In genomic region chr6:28269492-28269891, GRCh38 we compare ENCODE assay signal across 12 cellular contexts. TPM values are rescaled to one million over a fixed set of nuclear protein-coding genes. Genes with fewer than 3 reads are reported as not detected.
DNase-seq lines count a peak whose midpoint lies in the region; ATAC-seq, FAIRE-seq and TF ChIP-seq lines count a peak whose summit lies in the region.
"Had no signal": no experiment of that assay in that cellular context is flagged by ENCODE, and none has a peak within 500 bp of the region (broad histone marks: within the 10 kb centered on the region; RNA-seq: fewer than 3 reads in every experiment).

No MANE protein-coding gene starts in this region.

- peaks cover 29% of the 10 kb centered on the region for H3K79me2 ChIP-seq in K562 (ENCODE audit: control insufficient read depth, insufficient read depth, low read length)

- H3K9me1 ChIP-seq in K562 (ENCODE audit: control insufficient read depth, insufficient read depth, low read length): no peaks in the 10 kb centered on the region

- no peak for TF ChIP-seq POLR2A in K562 (conservative IDR thresholded peaks at IDR 0.05)

- FAIRE-seq in K562 (lab: Jason Lieb, UNC): peak; percentile 73
- FAIRE-seq: A204.1 had no signal

- CTCF ChIA-PET in K562 (lab: Yijun Ruan, JAX; ENCODE audit: low intra/inter-chr PET ratio): no interaction called here

- H4K20me1 ChIP-seq in K562 (replicated peaks; ENCODE audit: control insufficient read depth, insufficient read depth, low read length): no peaks in the 10 kb centered on the region

- in situ Hi-C loops in K562 (cut with MboI): no loop called here

- H3K27ac ChIP-seq in K562 (ENCODE audit: extremely low read depth, low read depth, low read length): peak overlapping the region; percentile 76
- H3K27ac ChIP-seq in mesodermal cell (ENCODE audit: low read depth, low read length, severe bottlenecking): peak overlapping the region; percentile 62
- H3K27ac ChIP-seq: parathyroid adenoma, SK-N-MC had no signal

- no peak; the same call in 1 of the 2 replicates for TF ChIP-seq EP300 in K562 (IDR thresholded peaks at IDR 0.05; ENCODE audit: low read length)

- H2AFZ ChIP-seq in K562 (ENCODE audit: low read depth, low read length): peak overlapping the region; percentile 46
- H2AFZ ChIP-seq: parathyroid adenoma had no signal

- no peak overlapping the region for H3K4me3 ChIP-seq in K562
- no peak overlapping the region for H3K4me3 ChIP-seq in mesodermal cell (ENCODE audit: extremely low read depth, insufficient read depth, low read length, poor library complexity, severe bottlenecking)
- H3K4me3 ChIP-seq: heart left ventricle, SK-N-MC had no signal

- TF ChIP-seq CTCF in K562 (IDR thresholded peaks at IDR 0.05 in 2 of 3, conservative IDR thresholded peaks at IDR 0.05 in 1 of 3; ENCODE audit: insufficient read depth in 2 of 3, low read depth in 1 of 3, low read length in 3 of 3): no peak

- no peaks in the 10 kb centered on the region for H3K27me3 ChIP-seq in K562 (ENCODE audit: control insufficient read depth in 2 of 2, insufficient read depth in 2 of 2, low read length in 2 of 2)
- H3K27me3 ChIP-seq: heart left ventricle had no signal

- H3K9me3 ChIP-seq in K562 (replicated peaks; ENCODE audit: control insufficient read depth, insufficient read depth, low read depth, low read length) (no peaks in the 10 kb centered on the region; the same call in 1 of the 2 replicates), mesodermal cell (ENCODE audit: control insufficient read depth, low read length) (no peaks in the 10 kb centered on the region)
- H3K9me3 ChIP-seq: heart left ventricle had no signal

- ATAC-seq in K562 (peak; percentile 27), HG02642 (IDR thresholded peaks at IDR 0.05; ENCODE audit: poor library complexity, unreplicated experiment) (no peak)

- H3K4me1 ChIP-seq in K562 (replicated peaks in 1 of 2; ENCODE audit: control insufficient read depth in 2 of 2, insufficient read depth in 2 of 2, low read length in 2 of 2) (peaks cover 7 to 26% of the 10 kb centered on the region in 2 experiments), mesodermal cell (ENCODE audit: control insufficient read depth, insufficient read depth, low read length, poor library complexity, severe bottlenecking) (peaks cover 8% of the 10 kb centered on the region)
- H3K4me1 ChIP-seq: parathyroid adenoma had no signal

- intact Hi-C loops in K562 (cut with micrococcal nuclease): loop anchor here (5.0 kb wide), 2 partner anchors 83 to 132 kb away; no protein-coding TSS in a partner anchor

- H3K9ac ChIP-seq in K562 (ENCODE audit: insufficient read depth in 1 of 2, low read depth in 2 of 2, low read length in 2 of 2): no peak overlapping the region
- H3K9ac ChIP-seq: parathyroid adenoma had no signal

- BruUV-seq in K562 (replicated peaks; lab: Mats Ljungman, UMichigan): no TSS peak

- DNase-seq in NK-92 treated with Interleukin-12 subunit alpha and Interleukin-12 subunit beta, amount 100 ng/mL, for 24 hours (lab: John Stamatoyannopoulos, UW): peak; percentile 4
- DNase-seq in NK-92 (lab: John Stamatoyannopoulos, UW; ENCODE audit: unreplicated experiment) (no peak), LoVo (ENCODE audit: low spot score) (peak; percentile 49), K562 (ENCODE audit: extremely low read depth in 1 of 4, low spot score in 3 of 4) (peak; percentile 32 to 73 (median 45)), DMS79 treated with DMSO at 0.1 percent for 48 hours (lab: John Stamatoyannopoulos, UW) (no peak), D341Med (ENCODE audit: low spot score) (no peak)
- DNase-seq: heart left ventricle had no signal

- POLR2A ChIA-PET in K562 (lab: Yijun Ruan, JAX): interaction anchor here (0.6 to 6.5 kb wide), 10 partner anchors 10 to 655 kb away, joined by 3 to 73 read pairs (median 4); partner anchors contain the start of genes PGBD1, TRIM27 and ZKSCAN4

- TF ChIP-seq RAD21 in K562 (CRISPR knock-in tag; conservative IDR thresholded peaks at IDR 0.05 in 1 of 2, IDR thresholded peaks at IDR 0.05 in 1 of 2): no peak

- H3K36me3 ChIP-seq in K562 (ENCODE audit: control insufficient read depth, insufficient read depth, low read length): peaks cover 25% of the 10 kb centered on the region
- H3K36me3 ChIP-seq in mesodermal cell (ENCODE audit: control insufficient read depth, insufficient read depth, low read length): peaks cover 32% of the 10 kb centered on the region

- peak overlapping the region; percentile 22; the same call in 1 of the 2 replicates for H3K4me2 ChIP-seq in K562 (ENCODE audit: insufficient read depth, low read length)

RNA-seq across cellular contexts. Expression of gene ZSCAN26, which starts 2.5 kb away (rescaled TPM):
- 33.0 and 48.0 TPM in 2 replicates for total RNA-seq in K562 (2011; cell fraction: chromatin; rRNA removed; ENCODE audit: low replicate concordance)
- 7.7 and 9.1 TPM in 2 replicates for total RNA-seq in K562 (2011; cell fraction: nucleolus; rRNA removed)
- 11.8 and 13.1 TPM in 2 replicates for total RNA-seq in K562 (2011; cell fraction: nucleoplasm; rRNA removed)
- total RNA-seq in K562 (2014; rRNA removed) (5.4 and 5.9 TPM in 2 replicates), K562 (2014; rRNA removed; fragmentation: Illumina TruSeq; extraction: Trizol) (10.5 and 10.7 TPM in 2 replicates), K562 (2015; rRNA removed; fragmentation: Illumina TruSeq; extraction: Trizol) (10.7 and 11.0 TPM in 2 replicates), K562 (2021) (6.1 and 6.9 TPM in 2 replicates)
- polyA plus RNA-seq in K562 (2011; rRNA removed) (14.2 and 14.6 TPM in 2 replicates), K562 (2014; fragmentation: Illumina TruSeq; extraction: Trizol) (12.2 and 12.4 TPM in 2 replicates), K562 (2014; fragmentation: Nextera tagmentation; extraction: Ambion mirVana) (10 to 100 TPM in 1 of 2 experiments, 1 to 10 TPM in 1; 7.3 to 12.8 TPM), K562 (2014; rRNA removed) (6.4 and 8.4 TPM in 2 replicates)
- polyA plus RNA-seq in K562 (2011; cell fraction: cytosol; rRNA removed): 2.7 and 6.0 TPM in 2 replicates
- 25.1 and 33.9 TPM in 2 replicates for polyA plus RNA-seq in K562 (2011; cell fraction: nucleus; rRNA removed)
- polyA plus RNA-seq in K562 (2012): 7.0 and 10.4 TPM in 2 replicates
- polyA minus RNA-seq in K562 (2011; rRNA and poly(A)+ RNA removed): 19.5 and 25.0 TPM in 2 replicates
- 2.3 and 3.2 TPM in 2 replicates for polyA minus RNA-seq in K562 (2011; cell fraction: cytosol; rRNA and poly(A)+ RNA removed)
- polyA minus RNA-seq in K562 (2011; cell fraction: nucleus; rRNA and poly(A)+ RNA removed): 7.3 and 16.6 TPM in 2 replicates
- polyA plus RNA-seq in mesodermal cell (2013, experiment 1 of 2): 18.2 TPM
- polyA plus RNA-seq in mesodermal cell (2013, experiment 2 of 2): 16.8 TPM

RNA-seq across cellular contexts. Expression of gene NKAPL, which starts 10.4 kb away (rescaled TPM):
- not detected in 2 replicates for total RNA-seq in K562 (2011; cell fraction: chromatin; rRNA removed; ENCODE audit: low replicate concordance)
- not detected in 2 replicates for total RNA-seq in K562 (2011; cell fraction: nucleolus; rRNA removed)
- not detected in 2 replicates for total RNA-seq in K562 (2011; cell fraction: nucleoplasm; rRNA removed)
- total RNA-seq in K562 (2014; rRNA removed) (not detected in 2 replicates), K562 (2014; rRNA removed; fragmentation: Illumina TruSeq; extraction: Trizol) (not detected in 2 replicates), K562 (2015; rRNA removed; fragmentation: Illumina TruSeq; extraction: Trizol) (not detected in 2 replicates), K562 (2021) (not detected in 2 replicates)
- polyA plus RNA-seq in K562 (2011; rRNA removed) (not detected in 2 replicates), K562 (2014; fragmentation: Illumina TruSeq; extraction: Trizol) (not detected in 2 replicates), K562 (2014; fragmentation: Nextera tagmentation; extraction: Ambion mirVana) (not detected), K562 (2014; rRNA removed) (not detected in 2 replicates)
- not detected in 2 replicates for polyA plus RNA-seq in K562 (2011; cell fraction: cytosol; rRNA removed)
- polyA plus RNA-seq in K562 (2011; cell fraction: nucleus; rRNA removed): not detected in 2 replicates
- polyA plus RNA-seq in K562 (2012): 0.06 TPM in 1 of 2 replicates, not detected in the other
- not detected in 2 replicates for polyA minus RNA-seq in K562 (2011; rRNA and poly(A)+ RNA removed)
- not detected in 2 replicates for polyA minus RNA-seq in K562 (2011; cell fraction: cytosol; rRNA and poly(A)+ RNA removed)
- polyA minus RNA-seq in K562 (2011; cell fraction: nucleus; rRNA and poly(A)+ RNA removed): not detected in 2 replicates
- not detected for polyA plus RNA-seq in mesodermal cell (2013, experiment 1 of 2)
- not detected for polyA plus RNA-seq in mesodermal cell (2013, experiment 2 of 2)

RNA-seq across cellular contexts. Expression of gene PGBD1, which starts 11.9 kb away (rescaled TPM):
- total RNA-seq in K562 (2011; cell fraction: chromatin; rRNA removed; ENCODE audit: low replicate concordance): 7.8 and 12.2 TPM in 2 replicates
- 4.7 and 6.2 TPM in 2 replicates for total RNA-seq in K562 (2011; cell fraction: nucleolus; rRNA removed)
- total RNA-seq in K562 (2011; cell fraction: nucleoplasm; rRNA removed): 7.0 and 7.5 TPM in 2 replicates
- total RNA-seq in K562 (2014; rRNA removed): 4.4 and 5.8 TPM in 2 replicates
- total RNA-seq in K562 (2014; rRNA removed; fragmentation: Illumina TruSeq; extraction: Trizol): 9.0 and 10.0 TPM in 2 replicates
- total RNA-seq in K562 (2015; rRNA removed; fragmentation: Illumina TruSeq; extraction: Trizol): 8.3 and 8.9 TPM in 2 replicates
- 6.5 and 7.4 TPM in 2 replicates for total RNA-seq in K562 (2021)
- polyA plus RNA-seq in K562 (2011; rRNA removed): 7.1 and 8.2 TPM in 2 replicates
- 3.0 and 4.0 TPM in 2 replicates for polyA plus RNA-seq in K562 (2011; cell fraction: cytosol; rRNA removed)
- 10.0 and 10.8 TPM in 2 replicates for polyA plus RNA-seq in K562 (2011; cell fraction: nucleus; rRNA removed)
- 4.9 and 7.8 TPM in 2 replicates for polyA plus RNA-seq in K562 (2012)
- polyA plus RNA-seq in K562 (2014; fragmentation: Illumina TruSeq; extraction: Trizol): 6.5 and 7.3 TPM in 2 replicates
- polyA plus RNA-seq in K562 (2014; fragmentation: Nextera tagmentation; extraction: Ambion mirVana): 1 to 10 TPM; 3.3 to 3.5 TPM
- 5.6 and 6.1 TPM in 2 replicates for polyA plus RNA-seq in K562 (2014; rRNA removed)
- polyA minus RNA-seq in K562 (2011; rRNA and poly(A)+ RNA removed): 9.5 and 10.0 TPM in 2 replicates
- 3.3 and 4.4 TPM in 2 replicates for polyA minus RNA-seq in K562 (2011; cell fraction: cytosol; rRNA and poly(A)+ RNA removed)
- 5.0 and 6.3 TPM in 2 replicates for polyA minus RNA-seq in K562 (2011; cell fraction: nucleus; rRNA and poly(A)+ RNA removed)
- 8.0 TPM for polyA plus RNA-seq in mesodermal cell (2013, experiment 1 of 2)
- 8.7 TPM for polyA plus RNA-seq in mesodermal cell (2013, experiment 2 of 2)

RNA-seq across cellular contexts. Expression of gene ZKSCAN4, which starts 17.4 kb away (rescaled TPM):
- 4.0 and 6.2 TPM in 2 replicates for total RNA-seq in K562 (2011; cell fraction: chromatin; rRNA removed; ENCODE audit: low replicate concordance)
- total RNA-seq in K562 (2011; cell fraction: nucleolus; rRNA removed): 4.7 and 5.1 TPM in 2 replicates
- total RNA-seq in K562 (2011; cell fraction: nucleoplasm; rRNA removed): 3.3 and 4.5 TPM in 2 replicates
- total RNA-seq in K562 (2014; rRNA removed) (3.8 and 4.7 TPM in 2 replicates), K562 (2014; rRNA removed; fragmentation: Illumina TruSeq; extraction: Trizol) (5.0 and 5.9 TPM in 2 replicates), K562 (2015; rRNA removed; fragmentation: Illumina TruSeq; extraction: Trizol) (5.3 and 6.4 TPM in 2 replicates), K562 (2021) (4.2 and 5.1 TPM in 2 replicates)
- polyA plus RNA-seq in K562 (2011; rRNA removed) (4.6 and 5.3 TPM in 2 replicates), K562 (2014; fragmentation: Illumina TruSeq; extraction: Trizol) (4.9 and 5.0 TPM in 2 replicates), K562 (2014; fragmentation: Nextera tagmentation; extraction: Ambion mirVana) (1 to 10 TPM; 1.2 to 1.6 TPM), K562 (2014; rRNA removed) (4.1 and 4.7 TPM in 2 replicates)
- polyA plus RNA-seq in K562 (2011; cell fraction: cytosol; rRNA removed): 1.4 and 2.2 TPM in 2 replicates
- polyA plus RNA-seq in K562 (2011; cell fraction: nucleus; rRNA removed): 4.4 and 4.9 TPM in 2 replicates
- 3.3 and 3.6 TPM in 2 replicates for polyA plus RNA-seq in K562 (2012)
- polyA minus RNA-seq in K562 (2011; rRNA and poly(A)+ RNA removed): 5.1 and 8.8 TPM in 2 replicates
- polyA minus RNA-seq in K562 (2011; cell fraction: cytosol; rRNA and poly(A)+ RNA removed): 2.2 and 2.8 TPM in 2 replicates
- 3.0 and 4.8 TPM in 2 replicates for polyA minus RNA-seq in K562 (2011; cell fraction: nucleus; rRNA and poly(A)+ RNA removed)
- polyA plus RNA-seq in mesodermal cell (2013, experiment 1 of 2): 7.4 TPM
- polyA plus RNA-seq in mesodermal cell (2013, experiment 2 of 2): 6.3 TPM

RNA-seq across cellular contexts. Expression of gene ZSCAN9, which starts 44.4 kb away (rescaled TPM):
- total RNA-seq in K562 (2011; cell fraction: chromatin; rRNA removed; ENCODE audit: low replicate concordance): 65.9 and 101 TPM in 2 replicates
- total RNA-seq in K562 (2011; cell fraction: nucleolus; rRNA removed): 43.7 and 45.8 TPM in 2 replicates
- total RNA-seq in K562 (2011; cell fraction: nucleoplasm; rRNA removed): 68.6 and 101 TPM in 2 replicates
- total RNA-seq in K562 (2014; rRNA removed) (18.4 and 19.0 TPM in 2 replicates), K562 (2014; rRNA removed; fragmentation: Illumina TruSeq; extraction: Trizol) (31.4 and 37.4 TPM in 2 replicates), K562 (2015; rRNA removed; fragmentation: Illumina TruSeq; extraction: Trizol) (26.0 and 28.7 TPM in 2 replicates), K562 (2021) (19.0 and 22.3 TPM in 2 replicates)
- polyA plus RNA-seq in K562 (2011; rRNA removed) (48.9 and 59.9 TPM in 2 replicates), K562 (2014; fragmentation: Illumina TruSeq; extraction: Trizol) (31.8 and 32.5 TPM in 2 replicates), K562 (2014; fragmentation: Nextera tagmentation; extraction: Ambion mirVana) (10 to 100 TPM; 18.8 to 20.0 TPM), K562 (2014; rRNA removed) (30.4 and 35.2 TPM in 2 replicates)
- 16.3 and 40.6 TPM in 2 replicates for polyA plus RNA-seq in K562 (2011; cell fraction: cytosol; rRNA removed)
- polyA plus RNA-seq in K562 (2011; cell fraction: nucleus; rRNA removed): 55.3 and 65.2 TPM in 2 replicates
- 15.5 and 25.6 TPM in 2 replicates for polyA plus RNA-seq in K562 (2012)
- 49.6 and 64.4 TPM in 2 replicates for polyA minus RNA-seq in K562 (2011; rRNA and poly(A)+ RNA removed)
- polyA minus RNA-seq in K562 (2011; cell fraction: cytosol; rRNA and poly(A)+ RNA removed): 10.6 and 10.9 TPM in 2 replicates
- polyA minus RNA-seq in K562 (2011; cell fraction: nucleus; rRNA and poly(A)+ RNA removed): 28.3 and 55.3 TPM in 2 replicates
- polyA plus RNA-seq in mesodermal cell (2013, experiment 1 of 2): 19.7 TPM
- 19.7 TPM for polyA plus RNA-seq in mesodermal cell (2013, experiment 2 of 2)

Comparison
In these comparisons a context has a peak if more than half of its experiments do, and no peak if none do; other contexts are left out.
1. DNase-seq: peak in NK-92 treated with Interleukin-12 subunit alpha and Interleukin-12 subunit beta, amount 100 ng/mL, for 24 hours (single experiment), LoVo (single experiment) and K562 (4 of 4); none in NK-92 (single experiment), DMS79 treated with DMSO at 0.1 percent for 48 hours (single experiment) and D341Med (single experiment).